Comparison of ENCODE assay signal across 8 cellular contexts in genomic region chr3:9793161-9793781, GRCh38. TPM values are rescaled to one million over a fixed set of nuclear protein-coding genes. Genes with fewer than 3 reads are reported as not detected.
DNase-seq lines count a peak whose midpoint lies in the region; ATAC-seq, FAIRE-seq and TF ChIP-seq lines count a peak whose summit lies in the region.

No MANE protein-coding gene starts in this region.

- WGBS in small intestine, 3 donors, result 1% methylated on average over 18 to 23 of the region's 23 CpGs

- H3K4me3 Mint-ChIP-seq in activated T-cell treated with anti-CD3 and anti-CD28 coated beads, Interleukin-2, amount 50 U/mL, for 4 hours, result peak overlapping the region; percentile 97

- no peaks in the 10 kb centered on the region for H3K9me3 Mint-ChIP-seq in activated T-cell treated with anti-CD3 and anti-CD28 coated beads, Interleukin-2, amount 50 U/mL, for 4 hours

- H3K36me3 ChIP-seq in ascending aorta, result peaks cover 23 to 26% of the 10 kb centered on the region in 2 donors
- peaks cover 3 to 11% of the 10 kb centered on the region in 2 donors for H3K36me3 ChIP-seq in small intestine (ENCODE audit: control insufficient read depth in 2 of 2, insufficient read depth in 2 of 2, low read length in 2 of 2)

- peaks cover 67% of the 10 kb centered on the region for H3K4me1 Mint-ChIP-seq in activated T-cell treated with anti-CD3 and anti-CD28 coated beads, Interleukin-2, amount 50 U/mL, for 4 hours (ENCODE audit: low read depth)

- intact Hi-C loops in ascending aorta (cut with DNase I), result loop anchor here (1.0 to 5.0 kb wide), 6 partner anchors 44 to 216 kb away; partner anchors contain the start of genes CRELD1, IL17RC and OGG1

- H3K27ac ChIP-seq in ascending aorta, result peak overlapping the region; percentile 95 to 98
- peak overlapping the region; percentile 92 to 98 for H3K27ac ChIP-seq in small intestine (ENCODE audit: low read depth in 1 of 2, low read length in 1 of 2)

- no peaks in the 10 kb centered on the region for H3K9me3 ChIP-seq in ascending aorta
- H3K9me3 ChIP-seq in small intestine (ENCODE audit: control insufficient read depth, low read depth), result no peaks in the 10 kb centered on the region

- no peak for DNase-seq in activated T-cell treated with anti-CD3 and anti-CD28 coated beads, Interleukin-2, amount 50 U/mL, for 4 hours
- no peak for DNase-seq in activated T-cell treated with anti-CD3 and anti-CD28 coated beads for 4 hours
- peak; percentile 47 for DNase-seq in NCI-H69 (lab: John Stamatoyannopoulos, UW)
- DNase-seq in ascending aorta (ENCODE audit: low spot score in 2 of 2), result peak in 1 of 2 donors; percentile 70
- peak; percentile 80 for DNase-seq in small intestine
- DNase-seq in 8988T, result no peak

- TF ChIP-seq CTCF in ascending aorta (IDR thresholded peaks at IDR 0.05), result peak in 1 of 3 experiments; percentile 9

- H3K36me3 Mint-ChIP-seq in activated T-cell treated with anti-CD3 and anti-CD28 coated beads, Interleukin-2, amount 50 U/mL, for 4 hours (ENCODE audit: insufficient read depth), result peaks cover 37% of the 10 kb centered on the region

- H3K4me3 ChIP-seq in ascending aorta, result peak overlapping the region; percentile 75 to 84
- H3K4me3 ChIP-seq in iPS-11a (ENCODE audit: low read depth, low read length), result peak overlapping the region; percentile 99
- H3K4me3 ChIP-seq in small intestine (ENCODE audit: low read depth in 1 of 2, low read length in 2 of 2), result peak overlapping the region; percentile 93 to 97

- H3K27me3 Mint-ChIP-seq in activated T-cell treated with anti-CD3 and anti-CD28 coated beads, Interleukin-2, amount 50 U/mL, for 4 hours (ENCODE audit: low read depth), result no peaks in the 10 kb centered on the region

- H3K4me1 ChIP-seq in ascending aorta (peaks cover 6 to 22% of the 10 kb centered on the region in 2 donors), small intestine (ENCODE audit: control insufficient read depth in 2 of 2, insufficient read depth in 1 of 2, low read depth in 1 of 2, low read length in 1 of 2) (peaks cover 2 to 4% of the 10 kb centered on the region in 2 donors)

- FAIRE-seq in small intestine (lab: Jason Lieb, UNC), result no peak

- H3K27me3 ChIP-seq in ascending aorta (no peaks in the 10 kb centered on the region), small intestine (ENCODE audit: control insufficient read depth in 2 of 2, insufficient read depth in 2 of 2, low read length in 2 of 2) (no peaks in the 10 kb centered on the region)

- ATAC-seq in activated T-cell treated with anti-CD3 and anti-CD28 coated beads, Interleukin-2, amount 50 U/mL, for 4 hours, result peak; percentile 16 to 25
- ATAC-seq in GM21529 (IDR thresholded peaks at IDR 0.05; ENCODE audit: unreplicated experiment), result no peak

RNA-seq across cellular contexts. Expression of gene ARPC4, which starts 0.4 kb away (rescaled TPM):
- 100 to 1,000 TPM; 257 to 268 (median 264) TPM for total RNA-seq in activated T-cell treated with anti-CD3 and anti-CD28 coated beads, Interleukin-2, amount 50 U/mL, for 4 hours
- total RNA-seq in ascending aorta, result 160 TPM
- polyA plus RNA-seq in small intestine, result 100 to 1,000 TPM; 143 to 178 (median 151) TPM

RNA-seq across cellular contexts. Expression of gene TADA3, which starts 1.0 kb away (rescaled TPM):
- total RNA-seq in activated T-cell treated with anti-CD3 and anti-CD28 coated beads, Interleukin-2, amount 50 U/mL, for 4 hours, result 10 to 100 TPM; 39.3 to 42.0 (median 40.2) TPM
- 106 TPM for total RNA-seq in ascending aorta
- polyA plus RNA-seq in small intestine, result 10 to 100 TPM; 41.1 to 59.0 (median 43.0) TPM

RNA-seq across cellular contexts. Expression of gene TTLL3, which starts 16.8 kb away (rescaled TPM):
- total RNA-seq in activated T-cell treated with anti-CD3 and anti-CD28 coated beads, Interleukin-2, amount 50 U/mL, for 4 hours, result 10 to 100 TPM in 2 of 3 donors, 1 to 10 TPM in 1; 9.2 to 13.5 (median 11.1) TPM
- 47.0 TPM for total RNA-seq in ascending aorta
- polyA plus RNA-seq in small intestine, result 10 to 100 TPM; 20.8 to 23.2 (median 21.9) TPM

RNA-seq across cellular contexts. Expression of gene CAMK1, which starts 23.5 kb away (rescaled TPM):
- 10 to 100 TPM; 15.3 to 20.7 (median 15.7) TPM for total RNA-seq in activated T-cell treated with anti-CD3 and anti-CD28 coated beads, Interleukin-2, amount 50 U/mL, for 4 hours
- 82.9 TPM for total RNA-seq in ascending aorta
- 10 to 100 TPM; 10.1 to 22.5 (median 17.8) TPM for polyA plus RNA-seq in small intestine

RNA-seq across cellular contexts. Expression of gene OGG1, which starts 43.5 kb away (rescaled TPM):
- total RNA-seq in activated T-cell treated with anti-CD3 and anti-CD28 coated beads, Interleukin-2, amount 50 U/mL, for 4 hours, result 10 to 100 TPM; 25.2 to 30.5 (median 28.8) TPM
- total RNA-seq in ascending aorta, result 36.0 TPM
- 10 to 100 TPM; 25.4 to 51.0 (median 35.1) TPM for polyA plus RNA-seq in small intestine

Comparison
In these comparisons a context has a peak if more than half of its experiments do, and no peak if none do; other contexts are left out.
1. DNase-seq: peak in NCI-H69 (single experiment) and small intestine (single experiment); none in activated T-cell treated with anti-CD3 and anti-CD28 coated beads, Interleukin-2, amount 50 U/mL, for 4 hours (single experiment), activated T-cell treated with anti-CD3 and anti-CD28 coated beads for 4 hours (single experiment) and 8988T (single experiment).
2. Peak in every context shown above with its lines, with median percentiles within 50 percentile points of each other: H3K4me3 ChIP-seq.